23 cellular contexts compared by ENCODE assay signal in genomic region chr7:132450706-132451105, GRCh38.
DNase-seq lines count a peak whose midpoint lies in the region; ATAC-seq and TF ChIP-seq lines count a peak whose summit lies in the region.
"Had no signal": no experiment of that assay in that cellular context is flagged by ENCODE, and none has a peak within 500 bp of the region (broad histone marks: within the 10 kb centered on the region; RNA-seq: fewer than 3 reads in every experiment).

No MANE protein-coding gene starts in this region.

- H3K27ac Mint-ChIP-seq in activated T-cell treated with anti-CD3 and anti-CD28 coated beads, Interleukin-2, amount 50 U/mL, for 24 hours = peak overlapping the region; percentile 86
- peak overlapping the region; percentile 72 for H3K27ac Mint-ChIP-seq in central memory CD8-positive, alpha-beta T cell (ENCODE audit: low read depth)
- H3K27ac Mint-ChIP-seq in stimulated activated effector memory CD8-positive, alpha-beta T cell treated with anti-CD3 and anti-CD28 coated beads, Interleukin-12 subunit alpha, Interleukin-12 subunit beta, amount 100 ng/mL, for 72 hours = peak overlapping the region; percentile 77
- H3K27ac Mint-ChIP-seq in progenitor cell of endocrine pancreas = no peak overlapping the region

- ATAC-seq in activated T-cell treated with anti-CD3 and anti-CD28 coated beads, Interleukin-2, amount 50 U/mL, for 4 hours = no peak
- peak; percentile 10 for ATAC-seq in central memory CD8-positive, alpha-beta T cell (replicated peaks; ENCODE audit: extremely low read depth, poor library complexity, severe bottlenecking)
- no peak for ATAC-seq in stimulated activated effector memory CD8-positive, alpha-beta T cell treated with anti-CD3 and anti-CD28 coated beads, Interleukin-12 subunit alpha, Interleukin-12 subunit beta, amount 100 ng/mL, for 72 hours
- ATAC-seq: body of pancreas, gastroesophageal sphincter, left lung, psoas muscle had no signal

- no peak for DNase-seq in activated T-cell treated with anti-CD3 and anti-CD28 coated beads, Interleukin-2, amount 50 U/mL, for 24 hours
- no peak for DNase-seq in activated T-cell treated with anti-CD3 and anti-CD28 coated beads, Interleukin-2, amount 50 U/mL, for 4 hours
- DNase-seq in M059J (ENCODE audit: low read depth) = peak; percentile 75
- DNase-seq in central memory CD8-positive, alpha-beta T cell (ENCODE audit: low spot score in 2 of 2) = no peak
- no peak for DNase-seq in stimulated activated effector memory CD8-positive, alpha-beta T cell treated with anti-CD3 and anti-CD28 coated beads, Interleukin-12 subunit alpha, Interleukin-12 subunit beta, amount 100 ng/mL, for 72 hours (ENCODE audit: low spot score in 2 of 2)
- no peak for DNase-seq in NCI-H2196 (lab: John Stamatoyannopoulos, UW; ENCODE audit: unreplicated experiment)
- DNase-seq in progenitor cell of endocrine pancreas (ENCODE audit: low spot score, unreplicated experiment) = no peak
- DNase-seq: BE2C, body of pancreas, Caco-2, dorsolateral prefrontal cortex, GF-D8, hippocampal formation, left lung, mesenchymal stem cell, NCI-H1048, NCI-H187 treated with DMSO at 0.1 percent for 48 hours, NCI-H526, nucleus accumbens, psoas muscle, SIG-M5, tibial artery had no signal

- no peaks in the 10 kb centered on the region for H3K36me3 Mint-ChIP-seq in activated T-cell treated with anti-CD3 and anti-CD28 coated beads, Interleukin-2, amount 50 U/mL, for 24 hours (ENCODE audit: low read depth)
- no peaks in the 10 kb centered on the region for H3K36me3 Mint-ChIP-seq in activated T-cell treated with anti-CD3 and anti-CD28 coated beads, Interleukin-2, amount 50 U/mL, for 4 hours (ENCODE audit: insufficient read depth)
- peaks cover 4% of the 10 kb centered on the region for H3K36me3 Mint-ChIP-seq in central memory CD8-positive, alpha-beta T cell (ENCODE audit: insufficient read depth)
- H3K36me3 Mint-ChIP-seq in stimulated activated effector memory CD8-positive, alpha-beta T cell treated with anti-CD3 and anti-CD28 coated beads, Interleukin-12 subunit alpha, Interleukin-12 subunit beta, amount 100 ng/mL, for 72 hours = no peaks in the 10 kb centered on the region
- no peaks in the 10 kb centered on the region for H3K36me3 Mint-ChIP-seq in progenitor cell of endocrine pancreas (ENCODE audit: insufficient read depth)

- peaks cover 70% of the 10 kb centered on the region for H3K4me1 Mint-ChIP-seq in activated T-cell treated with anti-CD3 and anti-CD28 coated beads, Interleukin-2, amount 50 U/mL, for 24 hours (ENCODE audit: low read depth)
- peaks cover 67% of the 10 kb centered on the region for H3K4me1 Mint-ChIP-seq in activated T-cell treated with anti-CD3 and anti-CD28 coated beads, Interleukin-2, amount 50 U/mL, for 4 hours (ENCODE audit: low read depth)
- peaks cover 80% of the 10 kb centered on the region for H3K4me1 Mint-ChIP-seq in central memory CD8-positive, alpha-beta T cell
- peaks cover 80% of the 10 kb centered on the region for H3K4me1 Mint-ChIP-seq in stimulated activated effector memory CD8-positive, alpha-beta T cell treated with anti-CD3 and anti-CD28 coated beads, Interleukin-12 subunit alpha, Interleukin-12 subunit beta, amount 100 ng/mL, for 72 hours
- H3K4me1 Mint-ChIP-seq in progenitor cell of endocrine pancreas (ENCODE audit: low read depth) = no peaks in the 10 kb centered on the region

- no peaks in the 10 kb centered on the region for H3K9me3 Mint-ChIP-seq in activated T-cell treated with anti-CD3 and anti-CD28 coated beads, Interleukin-2, amount 50 U/mL, for 24 hours
- H3K9me3 Mint-ChIP-seq in activated T-cell treated with anti-CD3 and anti-CD28 coated beads, Interleukin-2, amount 50 U/mL, for 4 hours = no peaks in the 10 kb centered on the region
- H3K9me3 Mint-ChIP-seq in central memory CD8-positive, alpha-beta T cell = no peaks in the 10 kb centered on the region
- no peaks in the 10 kb centered on the region for H3K9me3 Mint-ChIP-seq in stimulated activated effector memory CD8-positive, alpha-beta T cell treated with anti-CD3 and anti-CD28 coated beads, Interleukin-12 subunit alpha, Interleukin-12 subunit beta, amount 100 ng/mL, for 72 hours
- peaks cover 4% of the 10 kb centered on the region for H3K9me3 Mint-ChIP-seq in progenitor cell of endocrine pancreas (ENCODE audit: low read depth)

- no peak for TF ChIP-seq CTCF in progenitor cell of endocrine pancreas (IDR thresholded peaks at IDR 0.05; ENCODE audit: unreplicated experiment)

- no peak overlapping the region for H3K4me3 Mint-ChIP-seq in activated T-cell treated with anti-CD3 and anti-CD28 coated beads, Interleukin-2, amount 50 U/mL, for 24 hours
- no peak overlapping the region for H3K4me3 Mint-ChIP-seq in activated T-cell treated with anti-CD3 and anti-CD28 coated beads, Interleukin-2, amount 50 U/mL, for 4 hours
- peak overlapping the region; percentile 54 for H3K4me3 Mint-ChIP-seq in central memory CD8-positive, alpha-beta T cell
- peak overlapping the region; percentile 53 for H3K4me3 Mint-ChIP-seq in stimulated activated effector memory CD8-positive, alpha-beta T cell treated with anti-CD3 and anti-CD28 coated beads, Interleukin-12 subunit alpha, Interleukin-12 subunit beta, amount 100 ng/mL, for 72 hours
- H3K4me3 Mint-ChIP-seq in progenitor cell of endocrine pancreas (ENCODE audit: low read depth) = no peak overlapping the region

- no peaks in the 10 kb centered on the region for H3K27me3 Mint-ChIP-seq in activated T-cell treated with anti-CD3 and anti-CD28 coated beads, Interleukin-2, amount 50 U/mL, for 24 hours
- H3K27me3 Mint-ChIP-seq in activated T-cell treated with anti-CD3 and anti-CD28 coated beads, Interleukin-2, amount 50 U/mL, for 4 hours (ENCODE audit: low read depth) = no peaks in the 10 kb centered on the region
- no peaks in the 10 kb centered on the region for H3K27me3 Mint-ChIP-seq in central memory CD8-positive, alpha-beta T cell
- H3K27me3 Mint-ChIP-seq in progenitor cell of endocrine pancreas = peaks cover 3% of the 10 kb centered on the region

Comparison
In these comparisons a context has a peak if more than half of its experiments do, and no peak if none do; other contexts are left out.
1. H3K4me3 Mint-ChIP-seq: peak in central memory CD8-positive, alpha-beta T cell (single experiment) and stimulated activated effector memory CD8-positive, alpha-beta T cell treated with anti-CD3 and anti-CD28 coated beads, Interleukin-12 subunit alpha, Interleukin-12 subunit beta, amount 100 ng/mL, for 72 hours (single experiment); none in activated T-cell treated with anti-CD3 and anti-CD28 coated beads, Interleukin-2, amount 50 U/mL, for 24 hours (single experiment), activated T-cell treated with anti-CD3 and anti-CD28 coated beads, Interleukin-2, amount 50 U/mL, for 4 hours (single experiment) and progenitor cell of endocrine pancreas (single experiment).